Comparison of ENCODE assay signal across 1 cellular context in the genomic region with DNA sequence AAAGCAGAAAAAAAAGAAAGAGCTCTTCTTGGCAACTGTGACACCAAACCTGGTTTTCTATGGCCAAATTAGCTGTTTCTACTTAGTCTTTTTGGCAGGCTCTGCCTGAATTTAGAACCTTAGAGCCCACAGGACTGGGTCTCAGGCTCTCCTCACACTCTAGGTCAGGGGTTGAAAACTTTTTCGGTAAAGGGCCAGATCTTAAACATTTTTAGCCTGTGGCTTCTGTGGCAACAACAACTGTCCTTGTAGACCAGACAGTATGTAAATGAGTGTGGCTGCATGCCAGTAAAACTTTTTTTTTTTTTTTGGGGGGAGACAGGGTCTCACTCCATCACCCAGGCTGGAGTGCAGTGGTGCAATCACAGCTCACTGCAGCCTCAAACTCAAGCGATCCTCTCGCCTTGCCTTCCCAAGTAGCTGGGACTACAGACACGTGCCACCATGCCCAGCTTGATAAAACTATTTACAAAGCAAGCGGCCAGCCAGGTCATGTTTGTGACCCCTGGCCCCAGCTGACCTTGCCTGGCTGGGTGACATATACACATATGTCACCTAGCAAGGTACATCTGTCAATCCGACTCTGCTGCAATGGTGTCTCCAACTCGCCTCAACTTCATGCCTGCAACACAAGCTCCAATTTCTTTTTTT.
TF ChIP-seq lines count a peak whose summit lies in the region.

No MANE protein-coding gene starts in this region.

TF ChIP-seq in HepG2, 621 proteins besides CTCF, POLR2A, EP300 and RAD21 (continued from another document and continues in another):
- TF ChIP-seq, protein P1, sequence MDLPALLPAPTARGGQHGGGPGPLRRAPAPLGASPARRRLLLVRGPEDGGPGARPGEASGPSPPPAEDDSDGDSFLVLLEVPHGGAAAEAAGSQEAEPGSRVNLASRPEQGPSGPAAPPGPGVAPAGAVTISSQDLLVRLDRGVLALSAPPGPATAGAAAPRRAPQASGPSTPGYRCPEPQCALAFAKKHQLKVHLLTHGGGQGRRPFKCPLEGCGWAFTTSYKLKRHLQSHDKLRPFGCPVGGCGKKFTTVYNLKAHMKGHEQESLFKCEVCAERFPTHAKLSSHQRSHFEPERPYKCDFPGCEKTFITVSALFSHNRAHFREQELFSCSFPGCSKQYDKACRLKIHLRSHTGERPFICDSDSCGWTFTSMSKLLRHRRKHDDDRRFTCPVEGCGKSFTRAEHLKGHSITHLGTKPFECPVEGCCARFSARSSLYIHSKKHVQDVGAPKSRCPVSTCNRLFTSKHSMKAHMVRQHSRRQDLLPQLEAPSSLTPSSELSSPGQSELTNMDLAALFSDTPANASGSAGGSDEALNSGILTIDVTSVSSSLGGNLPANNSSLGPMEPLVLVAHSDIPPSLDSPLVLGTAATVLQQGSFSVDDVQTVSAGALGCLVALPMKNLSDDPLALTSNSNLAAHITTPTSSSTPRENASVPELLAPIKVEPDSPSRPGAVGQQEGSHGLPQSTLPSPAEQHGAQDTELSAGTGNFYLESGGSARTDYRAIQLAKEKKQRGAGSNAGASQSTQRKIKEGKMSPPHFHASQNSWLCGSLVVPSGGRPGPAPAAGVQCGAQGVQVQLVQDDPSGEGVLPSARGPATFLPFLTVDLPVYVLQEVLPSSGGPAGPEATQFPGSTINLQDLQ (CRISPR knock-in tag; IDR thresholded peaks at IDR 0.05): no peak
- TF ChIP-seq MED8 (CRISPR knock-in tag; IDR thresholded peaks at IDR 0.05; ENCODE audit: insufficient replicate concordance) (no peak), ZNF564 (CRISPR knock-in tag; IDR thresholded peaks at IDR 0.05) (0 out of 2 replicates have a peak, but pooled peaks have one; percentile 31), NFATC3 (CRISPR knock-in tag; IDR thresholded peaks at IDR 0.05) (no peak), CBX2 (IDR thresholded peaks at IDR 0.05; ENCODE audit: low read depth, low read length) (no peak), CBX2 (CRISPR knock-in tag; IDR thresholded peaks at IDR 0.05; ENCODE audit: low read depth) (0 out of 2 replicates have a peak, but pooled peaks have one; percentile 36), IKZF4 (CRISPR knock-in tag; IDR thresholded peaks at IDR 0.05; ENCODE audit: borderline replicate concordance, low read depth, not compliant biosample characterization) (no peak), GTF2F1 (IDR thresholded peaks at IDR 0.05; ENCODE audit: low read length) (no peak), AHR (CRISPR knock-in tag; IDR thresholded peaks at IDR 0.05) (peak; percentile 48; the same call in 1 of the 2 replicates), NCOA5 (CRISPR knock-in tag; IDR thresholded peaks at IDR 0.05) (no peak), NFKB2 (CRISPR knock-in tag; IDR thresholded peaks at IDR 0.05; ENCODE audit: borderline replicate concordance) (no peak; the same call in 1 of the 2 replicates), HNF4A (CRISPR knock-in tag; IDR thresholded peaks at IDR 0.05) (peak; percentile 79), ZNF34 (CRISPR knock-in tag; IDR thresholded peaks at IDR 0.05; ENCODE audit: borderline replicate concordance) (no peak), ZNF160 (CRISPR knock-in tag; IDR thresholded peaks at IDR 0.05) (no peak), TOPORS (CRISPR knock-in tag; IDR thresholded peaks at IDR 0.05) (peak; percentile 80; the same call in 1 of the 2 replicates), SOX6 (IDR thresholded peaks at IDR 0.05) (no peak), SOX6 (CRISPR knock-in tag; IDR thresholded peaks at IDR 0.05) (peak; percentile 91), ZNF766 (CRISPR knock-in tag; IDR thresholded peaks at IDR 0.05; ENCODE audit: borderline replicate concordance) (peak; percentile 53; the same call in 1 of the 2 replicates), TCF12 (IDR thresholded peaks at IDR 0.05) (no peak), TCF12 (CRISPR knock-in tag; IDR thresholded peaks at IDR 0.05) (peak; percentile 52; the same call in 1 of the 2 replicates), SRSF9 (IDR thresholded peaks at IDR 0.05; ENCODE audit: borderline replicate concordance, insufficient read depth, low read depth, low read length, poor library complexity, severe bottlenecking) (no peak), ZNF788 (CRISPR knock-in tag; IDR thresholded peaks at IDR 0.05; ENCODE audit: borderline replicate concordance) (peak; percentile 77; the same call in 1 of the 2 replicates), TBP (CRISPR knock-in tag; IDR thresholded peaks at IDR 0.05) (no peak), TOE1 (CRISPR knock-in tag; IDR thresholded peaks at IDR 0.05) (no peak), BRD4 (CRISPR knock-in tag; IDR thresholded peaks at IDR 0.05) (no peak), THAP11 (CRISPR knock-in tag; IDR thresholded peaks at IDR 0.05) (peak; percentile 69), EHMT2 (IDR thresholded peaks at IDR 0.05; ENCODE audit: borderline replicate concordance, low read depth, low read length) (no peak), SNAPC2 (CRISPR knock-in tag; IDR thresholded peaks at IDR 0.05) (0 out of 2 replicates have a peak, but pooled peaks have one; percentile 63), ZNF432 (CRISPR knock-in tag; IDR thresholded peaks at IDR 0.05; ENCODE audit: borderline replicate concordance) (no peak), HNRNPH1 (optimal IDR thresholded peaks at IDR 0.05; ENCODE audit: low read depth, low read length) (no peak), ZNF816 (CRISPR knock-in tag; IDR thresholded peaks at IDR 0.05; ENCODE audit: borderline replicate concordance) (no peak), NPAS2 (CRISPR knock-in tag; IDR thresholded peaks at IDR 0.05; ENCODE audit: borderline replicate concordance) (no peak), RFX1 (IDR thresholded peaks at IDR 0.05) (no peak), JUNB (CRISPR knock-in tag; IDR thresholded peaks at IDR 0.05; ENCODE audit: borderline replicate concordance) (no peak), LCORL (IDR thresholded peaks at IDR 0.05) (no peak), LCORL (CRISPR knock-in tag; IDR thresholded peaks at IDR 0.05) (no peak; the same call in 1 of the 2 replicates), ZNF3 (CRISPR knock-in tag; IDR thresholded peaks at IDR 0.05) (no peak), NBN (conservative IDR thresholded peaks at IDR 0.05) (no peak), HHEX (CRISPR knock-in tag; IDR thresholded peaks at IDR 0.05) (no peak), NR2F2 (IDR thresholded peaks at IDR 0.05; ENCODE audit: borderline replicate concordance, low read depth) (peak; percentile 98), PITX1 (CRISPR knock-in tag; IDR thresholded peaks at IDR 0.05) (peak; percentile 73), ZNF652 (CRISPR knock-in tag; IDR thresholded peaks at IDR 0.05; ENCODE audit: borderline replicate concordance, low read depth) (no peak), ZNF256 (CRISPR knock-in tag; conservative IDR thresholded peaks at IDR 0.05) (peak; percentile 59; the same call in 1 of the 2 replicates), ATRX (CRISPR knock-in tag; IDR thresholded peaks at IDR 0.05; ENCODE audit: borderline replicate concordance) (no peak), XRCC5 (optimal IDR thresholded peaks at IDR 0.05; ENCODE audit: low read length) (no peak), ZNF260 (CRISPR knock-in tag; IDR thresholded peaks at IDR 0.05; ENCODE audit: borderline replicate concordance, low read depth) (no peak), GLI4 (CRISPR knock-in tag; IDR thresholded peaks at IDR 0.05; ENCODE audit: borderline replicate concordance) (no peak), AGO1 (IDR thresholded peaks at IDR 0.05; ENCODE audit: low read depth, low read length, poor library complexity, severe bottlenecking) (no peak), SMC3 (IDR thresholded peaks at IDR 0.05; ENCODE audit: low read length) (no peak), SALL1 (CRISPR knock-in tag; IDR thresholded peaks at IDR 0.05) (peak; percentile 96), CBX5 (CRISPR knock-in tag; IDR thresholded peaks at IDR 0.05; ENCODE audit: borderline replicate concordance) (peak; percentile 77; the same call in 1 of the 2 replicates), SRSF4 (IDR thresholded peaks at IDR 0.05; ENCODE audit: low read depth, low read length, poor library complexity, severe bottlenecking) (no peak), ZNF598 (CRISPR knock-in tag; IDR thresholded peaks at IDR 0.05; ENCODE audit: borderline replicate concordance) (no peak), ZNF234 (CRISPR knock-in tag; conservative IDR thresholded peaks at IDR 0.05) (no peak), NR1H2 (CRISPR knock-in tag; IDR thresholded peaks at IDR 0.05; ENCODE audit: borderline replicate concordance, low read depth) (no peak), ZNF343 (CRISPR knock-in tag; IDR thresholded peaks at IDR 0.05) (no peak), NFKBIZ (CRISPR knock-in tag; IDR thresholded peaks at IDR 0.05) (peak; percentile 35; the same call in 1 of the 2 replicates), ZFP41 (CRISPR knock-in tag; IDR thresholded peaks at IDR 0.05; ENCODE audit: borderline replicate concordance) (no peak), PHB2 (IDR thresholded peaks at IDR 0.05; ENCODE audit: partially characterized antibody) (no peak)
- TF ChIP-seq, protein P2, sequence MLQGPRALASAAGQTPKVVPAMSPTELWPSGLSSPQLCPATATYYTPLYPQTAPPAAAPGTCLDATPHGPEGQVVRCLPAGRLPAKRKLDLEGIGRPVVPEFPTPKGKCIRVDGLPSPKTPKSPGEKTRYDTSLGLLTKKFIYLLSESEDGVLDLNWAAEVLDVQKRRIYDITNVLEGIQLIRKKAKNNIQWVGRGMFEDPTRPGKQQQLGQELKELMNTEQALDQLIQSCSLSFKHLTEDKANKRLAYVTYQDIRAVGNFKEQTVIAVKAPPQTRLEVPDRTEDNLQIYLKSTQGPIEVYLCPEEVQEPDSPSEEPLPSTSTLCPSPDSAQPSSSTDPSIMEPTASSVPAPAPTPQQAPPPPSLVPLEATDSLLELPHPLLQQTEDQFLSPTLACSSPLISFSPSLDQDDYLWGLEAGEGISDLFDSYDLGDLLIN (CRISPR knock-in tag; IDR thresholded peaks at IDR 0.05; ENCODE audit: borderline replicate concordance): no peak
- TF ChIP-seq, protein P3, sequence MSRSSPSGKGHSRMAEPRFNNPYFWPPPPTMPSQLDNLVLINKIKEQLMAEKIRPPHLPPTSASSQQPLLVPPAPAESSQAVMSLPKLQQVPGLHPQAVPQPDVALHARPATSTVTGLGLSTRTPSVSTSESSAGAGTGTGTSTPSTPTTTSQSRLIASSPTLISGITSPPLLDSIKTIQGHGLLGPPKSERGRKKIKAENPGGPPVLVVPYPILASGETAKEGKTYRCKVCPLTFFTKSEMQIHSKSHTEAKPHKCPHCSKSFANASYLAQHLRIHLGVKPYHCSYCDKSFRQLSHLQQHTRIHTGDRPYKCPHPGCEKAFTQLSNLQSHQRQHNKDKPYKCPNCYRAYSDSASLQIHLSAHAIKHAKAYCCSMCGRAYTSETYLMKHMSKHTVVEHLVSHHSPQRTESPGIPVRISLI (CRISPR knock-in tag; IDR thresholded peaks at IDR 0.05; ENCODE audit: borderline replicate concordance): peak; percentile 86
- TF ChIP-seq, protein P4, sequence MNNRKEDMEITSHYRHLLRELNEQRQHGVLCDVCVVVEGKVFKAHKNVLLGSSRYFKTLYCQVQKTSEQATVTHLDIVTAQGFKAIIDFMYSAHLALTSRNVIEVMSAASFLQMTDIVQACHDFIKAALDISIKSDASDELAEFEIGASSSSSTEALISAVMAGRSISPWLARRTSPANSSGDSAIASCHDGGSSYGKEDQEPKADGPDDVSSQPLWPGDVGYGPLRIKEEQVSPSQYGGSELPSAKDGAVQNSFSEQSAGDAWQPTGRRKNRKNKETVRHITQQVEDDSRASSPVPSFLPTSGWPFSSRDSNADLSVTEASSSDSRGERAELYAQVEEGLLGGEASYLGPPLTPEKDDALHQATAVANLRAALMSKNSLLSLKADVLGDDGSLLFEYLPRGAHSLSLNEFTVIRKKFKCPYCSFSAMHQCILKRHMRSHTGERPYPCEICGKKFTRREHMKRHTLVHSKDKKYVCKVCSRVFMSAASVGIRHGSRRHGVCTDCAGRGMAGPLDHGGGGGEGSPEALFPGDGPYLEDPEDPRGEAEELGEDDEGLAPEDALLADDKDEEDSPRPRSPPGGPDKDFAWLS (CRISPR knock-in tag; IDR thresholded peaks at IDR 0.05; ENCODE audit: borderline replicate concordance): no peak
- TF ChIP-seq, protein P5, sequence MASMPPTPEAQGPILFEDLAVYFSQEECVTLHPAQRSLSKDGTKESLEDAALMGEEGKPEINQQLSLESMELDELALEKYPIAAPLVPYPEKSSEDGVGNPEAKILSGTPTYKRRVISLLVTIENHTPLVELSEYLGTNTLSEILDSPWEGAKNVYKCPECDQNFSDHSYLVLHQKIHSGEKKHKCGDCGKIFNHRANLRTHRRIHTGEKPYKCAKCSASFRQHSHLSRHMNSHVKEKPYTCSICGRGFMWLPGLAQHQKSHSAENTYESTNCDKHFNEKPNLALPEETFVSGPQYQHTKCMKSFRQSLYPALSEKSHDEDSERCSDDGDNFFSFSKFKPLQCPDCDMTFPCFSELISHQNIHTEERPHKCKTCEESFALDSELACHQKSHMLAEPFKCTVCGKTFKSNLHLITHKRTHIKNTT (CRISPR knock-in tag; IDR thresholded peaks at IDR 0.05): no peak
- TF ChIP-seq, protein P6, sequence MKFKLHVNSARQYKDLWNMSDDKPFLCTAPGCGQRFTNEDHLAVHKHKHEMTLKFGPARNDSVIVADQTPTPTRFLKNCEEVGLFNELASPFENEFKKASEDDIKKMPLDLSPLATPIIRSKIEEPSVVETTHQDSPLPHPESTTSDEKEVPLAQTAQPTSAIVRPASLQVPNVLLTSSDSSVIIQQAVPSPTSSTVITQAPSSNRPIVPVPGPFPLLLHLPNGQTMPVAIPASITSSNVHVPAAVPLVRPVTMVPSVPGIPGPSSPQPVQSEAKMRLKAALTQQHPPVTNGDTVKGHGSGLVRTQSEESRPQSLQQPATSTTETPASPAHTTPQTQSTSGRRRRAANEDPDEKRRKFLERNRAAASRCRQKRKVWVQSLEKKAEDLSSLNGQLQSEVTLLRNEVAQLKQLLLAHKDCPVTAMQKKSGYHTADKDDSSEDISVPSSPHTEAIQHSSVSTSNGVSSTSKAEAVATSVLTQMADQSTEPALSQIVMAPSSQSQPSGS (CRISPR knock-in tag; IDR thresholded peaks at IDR 0.05): peak; percentile 84
- TF ChIP-seq, protein P7, sequence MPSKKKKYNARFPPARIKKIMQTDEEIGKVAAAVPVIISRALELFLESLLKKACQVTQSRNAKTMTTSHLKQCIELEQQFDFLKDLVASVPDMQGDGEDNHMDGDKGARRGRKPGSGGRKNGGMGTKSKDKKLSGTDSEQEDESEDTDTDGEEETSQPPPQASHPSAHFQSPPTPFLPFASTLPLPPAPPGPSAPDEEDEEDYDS (CRISPR knock-in tag; IDR thresholded peaks at IDR 0.05): no peak
- TF ChIP-seq, protein P8, sequence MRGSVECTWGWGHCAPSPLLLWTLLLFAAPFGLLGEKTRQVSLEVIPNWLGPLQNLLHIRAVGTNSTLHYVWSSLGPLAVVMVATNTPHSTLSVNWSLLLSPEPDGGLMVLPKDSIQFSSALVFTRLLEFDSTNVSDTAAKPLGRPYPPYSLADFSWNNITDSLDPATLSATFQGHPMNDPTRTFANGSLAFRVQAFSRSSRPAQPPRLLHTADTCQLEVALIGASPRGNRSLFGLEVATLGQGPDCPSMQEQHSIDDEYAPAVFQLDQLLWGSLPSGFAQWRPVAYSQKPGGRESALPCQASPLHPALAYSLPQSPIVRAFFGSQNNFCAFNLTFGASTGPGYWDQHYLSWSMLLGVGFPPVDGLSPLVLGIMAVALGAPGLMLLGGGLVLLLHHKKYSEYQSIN (CRISPR knock-in tag; IDR thresholded peaks at IDR 0.05; ENCODE audit: borderline replicate concordance): no peak
